In genomic region chr6:144500886-144501285, GRCh38 we compare ENCODE assay signal across 2 cellular contexts.
TF ChIP-seq lines count a peak whose summit lies in the region.

No MANE protein-coding gene starts in this region.

TF ChIP-seq in endothelial cell of umbilical vein, 7 proteins besides CTCF, POLR2A, EP300 and RAD21 (continued from another document):
- TF ChIP-seq EZH2 (IDR thresholded peaks at IDR 0.05; ENCODE audit: borderline replicate concordance, low read depth, low read length, severe bottlenecking) (no peak), GATA2 (IDR thresholded peaks at IDR 0.05; ENCODE audit: insufficient read depth, insufficient read length, low read depth, low read length) (no peak), POLR2AphosphoS5 (IDR thresholded peaks at IDR 0.05; ENCODE audit: insufficient read depth, low read depth, low read length) (no peak), FOS (IDR thresholded peaks at IDR 0.05; ENCODE audit: borderline replicate concordance, insufficient read depth, low read length) (no peak), MAX (IDR thresholded peaks at IDR 0.05; ENCODE audit: insufficient read depth, insufficient read length) (no peak), MYC (IDR thresholded peaks at IDR 0.05; ENCODE audit: low read depth, low read length) (no peak)

TF ChIP-seq in GM23338, 12 proteins besides CTCF, POLR2A, EP300 and RAD21 (continued from another document):
- TF ChIP-seq REST (IDR thresholded peaks at IDR 0.05; ENCODE audit: unreplicated experiment) (no peak), STAT1 (IDR thresholded peaks at IDR 0.05; ENCODE audit: unreplicated experiment) (no peak), JUNB (IDR thresholded peaks at IDR 0.05; ENCODE audit: unreplicated experiment) (no peak), ZNF331 (CRISPR knock-in tag; IDR thresholded peaks at IDR 0.05; ENCODE audit: low read depth) (no peak), CREB1 (CRISPR knock-in tag; IDR thresholded peaks at IDR 0.05; ENCODE audit: low read depth) (no peak), ETS1 (IDR thresholded peaks at IDR 0.05) (no peak), POLR2AphosphoS5 (IDR thresholded peaks at IDR 0.05; ENCODE audit: low read depth) (no peak), ZNF462 (CRISPR knock-in tag; IDR thresholded peaks at IDR 0.05) (no peak), NANOG (IDR thresholded peaks at IDR 0.05; ENCODE audit: borderline replicate concordance) (no peak), EZH2phosphoT487 (IDR thresholded peaks at IDR 0.05; ENCODE audit: unreplicated experiment) (no peak)
